1 cellular context compared by ENCODE assay signal in the genomic region with DNA sequence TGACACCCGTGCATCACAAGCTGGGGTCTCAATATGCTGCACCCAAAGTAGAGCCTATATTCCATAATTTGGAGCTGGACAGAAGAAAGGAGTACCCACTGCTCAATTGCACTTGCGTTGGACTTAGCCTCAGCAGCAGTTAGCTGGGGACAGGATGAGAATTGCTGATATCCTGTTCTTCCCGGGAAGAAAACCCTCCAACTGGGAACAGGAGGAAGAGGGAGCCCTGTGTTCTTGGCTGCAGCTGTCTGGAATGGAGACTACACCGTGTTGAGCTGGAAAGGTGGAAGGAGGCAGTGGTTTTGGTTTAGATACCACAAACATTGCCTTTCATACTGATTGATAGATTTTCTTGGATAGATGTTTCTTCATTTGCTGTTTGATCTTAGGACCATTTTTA.
TF ChIP-seq lines count a peak whose summit lies in the region.

No MANE protein-coding gene starts in this region.

TF ChIP-seq in H1, 55 proteins besides CTCF, POLR2A, EP300 and RAD21:
- TF ChIP-seq CREB1 (IDR thresholded peaks at IDR 0.05): no peak
- TF ChIP-seq SRF (IDR thresholded peaks at IDR 0.05; ENCODE audit: low read depth, low read length): no peak
- no peak for TF ChIP-seq TCF12 (IDR thresholded peaks at IDR 0.05; ENCODE audit: low read depth, low read length)
